Comparison of ENCODE assay signal across 33 cellular contexts in the genomic region with DNA sequence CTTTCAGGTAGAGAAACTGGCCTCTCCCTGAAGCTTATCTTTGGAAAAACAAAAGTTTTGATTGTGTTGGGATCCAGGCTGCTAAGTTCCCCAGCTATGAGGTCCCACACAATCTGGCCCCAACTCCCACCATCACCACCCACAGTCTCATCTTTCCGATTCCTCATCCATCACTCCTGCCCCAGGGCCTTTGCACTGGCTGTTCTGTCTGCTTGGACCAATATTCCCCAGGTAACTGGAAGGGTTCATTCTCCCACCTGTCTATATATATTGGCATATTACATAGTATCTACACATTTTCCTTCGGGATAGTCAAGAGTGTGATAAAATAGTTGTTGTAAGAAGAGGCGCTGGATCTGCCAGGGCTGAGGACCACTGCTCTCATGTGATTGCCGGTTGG.
"Had no signal": no experiment of that assay in that cellular context is flagged by ENCODE, and none has a peak within 500 bp of the region (broad histone marks: within the 10 kb centered on the region; RNA-seq: fewer than 3 reads in every experiment).

No MANE protein-coding gene starts in this region.

- H3K36me3 ChIP-seq: ascending aorta, breast epithelium, cardiac muscle cell had no signal

- H3K4me1 ChIP-seq: ascending aorta, breast epithelium had no signal

- H3K27me3 ChIP-seq: ascending aorta, breast epithelium, cardiac muscle cell, dorsolateral prefrontal cortex had no signal

- FAIRE-seq: frontal cortex had no signal

- DNase-seq: activated CD4-positive, alpha-beta memory T cell treated with anti-CD3 and anti-CD28 coated beads for 36 hours; activated CD4-positive, alpha-beta T cell treated with anti-CD3 and anti-CD28 coated beads for 36 hours; activated CD4-positive, alpha-beta T cell treated with anti-CD3 and anti-CD28 coated beads, Interleukin-2, amount 10 ng/mL, durations not matched to agents 24 days and 14 days; activated CD4-positive, CD25-positive, alpha-beta regulatory T cell; activated CD4-positive, CD25-positive, alpha-beta regulatory T cell treated with anti-CD3 and anti-CD28 coated beads, Interleukin-2, amount 50 U/mL, for 72 hours; activated CD8-positive, alpha-beta memory T cell treated with anti-CD3 and anti-CD28 coated beads, Interleukin-2, amount 10 ng/mL, durations not matched to agents 7 days and 5 days; activated CD8-positive, alpha-beta memory T cell treated with anti-CD3 and anti-CD28 coated beads, Interleukin-2, amount 50 U/mL, for 4 hours; activated CD8-positive, alpha-beta T cell treated with anti-CD3 and anti-CD28 coated beads, Interleukin-2, amount 10 ng/mL, durations not matched to agents 7 days and 5 days; activated effector memory CD4-positive, alpha-beta T cell treated with anti-CD3 and anti-CD28 coated beads, Interleukin-2, amount 50 U/mL, for 16 hours; activated naive CD4-positive, alpha-beta T cell treated with anti-CD3 and anti-CD28 coated beads for 36 hours; activated naive CD8-positive, alpha-beta T cell treated with anti-CD3 and anti-CD28 coated beads, Interleukin-2, amount 10 ng/mL, durations not matched to agents 7 days and 5 days; activated T-cell treated with anti-CD3 and anti-CD28 coated beads, Interleukin-2, amount 50 U/mL, for 1 hour; activated T-cell treated with anti-CD3 and anti-CD28 coated beads, Interleukin-2, amount 50 U/mL, for 48 hours; central memory CD4-positive, alpha-beta T cell; dorsolateral prefrontal cortex; effector memory CD4-positive, alpha-beta T cell; endodermal cell; foreskin fibroblast; SW 1271; T-cell; T1000 had no signal

- H3K27ac Mint-ChIP-seq: activated CD4-positive, alpha-beta memory T cell treated with anti-CD3 and anti-CD28 coated beads for 36 hours; activated CD4-positive, alpha-beta T cell treated with anti-CD3 and anti-CD28 coated beads for 36 hours; activated CD4-positive, alpha-beta T cell treated with anti-CD3 and anti-CD28 coated beads, Interleukin-2, amount 10 ng/mL, durations not matched to agents 24 days and 14 days; activated CD8-positive, alpha-beta memory T cell treated with anti-CD3 and anti-CD28 coated beads, Interleukin-2, amount 10 ng/mL, durations not matched to agents 7 days and 5 days; activated CD8-positive, alpha-beta T cell treated with anti-CD3 and anti-CD28 coated beads, Interleukin-2, amount 10 ng/mL, durations not matched to agents 7 days and 5 days; activated naive CD4-positive, alpha-beta T cell treated with anti-CD3 and anti-CD28 coated beads for 36 hours; activated naive CD4-positive, alpha-beta T cell treated with anti-CD3 and anti-CD28 coated beads, Interleukin-2, amount 50 U/mL, for 24 hours; activated naive CD8-positive, alpha-beta T cell treated with anti-CD3 and anti-CD28 coated beads, Interleukin-2, amount 10 ng/mL, durations not matched to agents 7 days and 5 days; activated T-helper 1 cell treated with anti-CD3 and anti-CD28 coated beads, Interleukin-12 subunit alpha, Interleukin-12 subunit beta, Interleukin-2, Interleukin-4 antibody, amounts not matched to agents 30 ng/mL and 10 ng/mL and 1 ng/mL, durations not matched to agents 14 hours and 24 hours and 36 hours; activated T-helper 2 cell treated with anti-CD3 and anti-CD28 coated beads, Interferon-gamma antibody, Interleukin-2, Interleukin-4, amounts not matched to agents 10 μg/mL and 5 μg/mL and 100 μg/mL, durations not matched to agents 14 hours and 24 hours and 36 hours; dendritic cell treated with granulocyte-macrophage colony-stimulating factor and Interleukin-4, amounts not matched to agents 40 ng/mL and 50 ng/mL, for 4 days; endodermal cell; T-cell; T-helper 1 cell treated with Interleukin-12 subunit alpha and Interleukin-12 subunit beta and Interleukin-4 antibody, amounts not matched to agents 30 μg/mL and 1 μg/mL, for 36 hours; T-helper 2 cell treated with Interferon-gamma antibody and Interleukin-4, amounts not matched to agents 5 μg/mL and 100 μg/mL, for 36 hours had no signal

- H3K27me3 Mint-ChIP-seq: activated naive CD4-positive, alpha-beta T cell treated with anti-CD3 and anti-CD28 coated beads, Interleukin-2, amount 50 U/mL, for 24 hours had no signal

- H3K9me3 Mint-ChIP-seq: activated CD4-positive, alpha-beta memory T cell treated with anti-CD3 and anti-CD28 coated beads for 36 hours; activated CD4-positive, alpha-beta T cell treated with anti-CD3 and anti-CD28 coated beads, Interleukin-2, amount 10 ng/mL, durations not matched to agents 24 days and 14 days; activated naive CD4-positive, alpha-beta T cell treated with anti-CD3 and anti-CD28 coated beads for 36 hours; activated naive CD4-positive, alpha-beta T cell treated with anti-CD3 and anti-CD28 coated beads, Interleukin-2, amount 50 U/mL, for 24 hours; activated naive CD8-positive, alpha-beta T cell treated with anti-CD3 and anti-CD28 coated beads, Interleukin-2, amount 10 ng/mL, durations not matched to agents 7 days and 5 days; activated T-helper 1 cell treated with anti-CD3 and anti-CD28 coated beads, Interleukin-12 subunit alpha, Interleukin-12 subunit beta, Interleukin-2, Interleukin-4 antibody, amounts not matched to agents 30 ng/mL and 10 ng/mL and 1 ng/mL, durations not matched to agents 14 hours and 24 hours and 36 hours; activated T-helper 2 cell treated with anti-CD3 and anti-CD28 coated beads, Interferon-gamma antibody, Interleukin-2, Interleukin-4, amounts not matched to agents 10 μg/mL and 5 μg/mL and 100 μg/mL, durations not matched to agents 14 hours and 24 hours and 36 hours; dendritic cell treated with granulocyte-macrophage colony-stimulating factor and Interleukin-4, amounts not matched to agents 40 ng/mL and 50 ng/mL, for 4 days; endodermal cell; T-cell; T-helper 1 cell treated with Interleukin-12 subunit alpha and Interleukin-12 subunit beta and Interleukin-4 antibody, amounts not matched to agents 30 μg/mL and 1 μg/mL, for 36 hours; T-helper 2 cell treated with Interferon-gamma antibody and Interleukin-4, amounts not matched to agents 5 μg/mL and 100 μg/mL, for 36 hours had no signal

- H3K9me3 ChIP-seq: ascending aorta, breast epithelium had no signal

- H3K36me3 Mint-ChIP-seq: activated CD4-positive, alpha-beta memory T cell treated with anti-CD3 and anti-CD28 coated beads for 36 hours; activated CD8-positive, alpha-beta memory T cell treated with anti-CD3 and anti-CD28 coated beads, Interleukin-2, amount 10 ng/mL, durations not matched to agents 7 days and 5 days; activated naive CD4-positive, alpha-beta T cell treated with anti-CD3 and anti-CD28 coated beads, Interleukin-2, amount 50 U/mL, for 24 hours; activated naive CD8-positive, alpha-beta T cell treated with anti-CD3 and anti-CD28 coated beads, Interleukin-2, amount 10 ng/mL, durations not matched to agents 7 days and 5 days; T-cell had no signal

- H3K4me3 Mint-ChIP-seq: activated CD4-positive, alpha-beta memory T cell treated with anti-CD3 and anti-CD28 coated beads for 36 hours; activated CD4-positive, alpha-beta T cell treated with anti-CD3 and anti-CD28 coated beads for 36 hours; activated CD4-positive, alpha-beta T cell treated with anti-CD3 and anti-CD28 coated beads, Interleukin-2, amount 10 ng/mL, durations not matched to agents 24 days and 14 days; activated CD8-positive, alpha-beta memory T cell treated with anti-CD3 and anti-CD28 coated beads, Interleukin-2, amount 10 ng/mL, durations not matched to agents 7 days and 5 days; activated CD8-positive, alpha-beta T cell treated with anti-CD3 and anti-CD28 coated beads, Interleukin-2, amount 10 ng/mL, durations not matched to agents 7 days and 5 days; activated naive CD4-positive, alpha-beta T cell treated with anti-CD3 and anti-CD28 coated beads for 36 hours; activated naive CD4-positive, alpha-beta T cell treated with anti-CD3 and anti-CD28 coated beads, Interleukin-2, amount 50 U/mL, for 24 hours; activated naive CD8-positive, alpha-beta T cell treated with anti-CD3 and anti-CD28 coated beads, Interleukin-2, amount 10 ng/mL, durations not matched to agents 7 days and 5 days; activated T-helper 1 cell treated with anti-CD3 and anti-CD28 coated beads, Interleukin-12 subunit alpha, Interleukin-12 subunit beta, Interleukin-2, Interleukin-4 antibody, amounts not matched to agents 30 ng/mL and 10 ng/mL and 1 ng/mL, durations not matched to agents 14 hours and 24 hours and 36 hours; brain; dendritic cell treated with granulocyte-macrophage colony-stimulating factor and Interleukin-4, amounts not matched to agents 40 ng/mL and 50 ng/mL, for 4 days; endodermal cell; T-cell; T-helper 1 cell treated with Interleukin-12 subunit alpha and Interleukin-12 subunit beta and Interleukin-4 antibody, amounts not matched to agents 30 μg/mL and 1 μg/mL, for 36 hours; T-helper 2 cell treated with Interferon-gamma antibody and Interleukin-4, amounts not matched to agents 5 μg/mL and 100 μg/mL, for 36 hours had no signal

- ATAC-seq: activated CD4-positive, alpha-beta T cell treated with anti-CD3 and anti-CD28 coated beads for 36 hours; activated CD8-positive, alpha-beta memory T cell treated with anti-CD3 and anti-CD28 coated beads, Interleukin-2, amount 10 ng/mL, durations not matched to agents 7 days and 5 days; activated CD8-positive, alpha-beta T cell treated with anti-CD3 and anti-CD28 coated beads, Interleukin-2, amount 10 ng/mL, durations not matched to agents 7 days and 5 days; T-cell had no signal

- H3K4me3 ChIP-seq: ascending aorta, breast epithelium, cardiac muscle cell, coronary artery, dorsolateral prefrontal cortex had no signal

- H3K27ac ChIP-seq: ascending aorta, breast epithelium, cardiac muscle cell, coronary artery had no signal
